ENCODE assay signal across 8 cellular contexts in the genomic region with DNA sequence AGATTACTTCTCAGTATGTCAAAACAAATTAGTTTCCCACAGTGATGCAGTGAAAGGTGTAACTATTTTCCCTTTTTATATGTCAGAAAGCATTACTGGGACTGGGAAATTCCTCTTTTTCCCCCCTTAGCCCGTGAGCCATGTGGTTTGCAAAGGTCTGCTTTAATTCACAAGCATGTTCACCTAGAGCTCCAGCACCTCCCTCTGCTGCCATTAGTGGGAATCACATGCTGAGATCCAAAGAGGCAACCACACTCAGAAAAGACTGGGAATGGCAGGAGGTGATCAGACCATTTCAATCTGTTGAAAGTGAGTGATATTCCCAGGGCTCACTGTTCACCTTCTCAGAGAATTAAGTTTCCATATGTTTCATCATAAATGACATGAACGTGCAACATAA.
A peak's percentile ranks its signal among the peaks of the same experiment; 100 is the strongest.
DNase-seq lines count a peak whose midpoint lies in the region; ATAC-seq and TF ChIP-seq lines count a peak whose summit lies in the region.

No MANE protein-coding gene starts in this region.

- peaks cover 21% of the 10 kb centered on the region for H3K4me1 Mint-ChIP-seq in neural crest cell

- H3K27me3 Mint-ChIP-seq in neural crest cell (ENCODE audit: low read depth) = no peaks in the 10 kb centered on the region

- H3K27ac Mint-ChIP-seq in neural crest cell (ENCODE audit: unreplicated experiment) = no peak overlapping the region

- ATAC-seq in GM21576 (IDR thresholded peaks at IDR 0.05; ENCODE audit: unreplicated experiment) = no peak
- ATAC-seq in HG02610 (IDR thresholded peaks at IDR 0.05; ENCODE audit: unreplicated experiment) = no peak

- no peaks in the 10 kb centered on the region for H3K36me3 Mint-ChIP-seq in neural crest cell (ENCODE audit: low read depth)

- DNase-seq in GM10266 (ENCODE audit: extremely low spot score) (no peak), NCI-H1694 (lab: John Stamatoyannopoulos, UW) (peak; percentile 25), T47D (ENCODE audit: low read depth in 1 of 2, low spot score in 1 of 2) (peak; percentile 44 to 69), neural crest cell (ENCODE audit: low read depth, low spot score) (peak; percentile 14), AML-193 (lab: John Stamatoyannopoulos, UW) (no peak), NCI-H446 treated with DMSO at 0.1 percent for 48 hours (lab: John Stamatoyannopoulos, UW) (no peak)

- in situ Hi-C loops in T47D (cut with HindIII; ENCODE audit: low pct_unique_long_range_greater_than_20kb, low sequenced_read_pairs) = no loop called here

- H3K4me3 Mint-ChIP-seq in neural crest cell = no peak overlapping the region

- peak; percentile 11 for TF ChIP-seq CTCF in GM10266 (IDR thresholded peaks at IDR 0.05; ENCODE audit: control insufficient read depth, insufficient read depth, low read depth, missing control alignments)
- peak; percentile 66 for TF ChIP-seq CTCF in neural crest cell (conservative IDR thresholded peaks at IDR 0.05)

- H3K9me3 Mint-ChIP-seq in neural crest cell = peaks cover 4% of the 10 kb centered on the region

Comparison
In these comparisons a context has a peak if more than half of its experiments do, and no peak if none do; other contexts are left out.
1. DNase-seq: peak in NCI-H1694 (single experiment), T47D (2 of 2) and neural crest cell (single experiment); none in GM10266 (single experiment), AML-193 (0 of 2) and NCI-H446 treated with DMSO at 0.1 percent for 48 hours (single experiment).